18 cellular contexts compared by ENCODE assay signal in the genomic region with DNA sequence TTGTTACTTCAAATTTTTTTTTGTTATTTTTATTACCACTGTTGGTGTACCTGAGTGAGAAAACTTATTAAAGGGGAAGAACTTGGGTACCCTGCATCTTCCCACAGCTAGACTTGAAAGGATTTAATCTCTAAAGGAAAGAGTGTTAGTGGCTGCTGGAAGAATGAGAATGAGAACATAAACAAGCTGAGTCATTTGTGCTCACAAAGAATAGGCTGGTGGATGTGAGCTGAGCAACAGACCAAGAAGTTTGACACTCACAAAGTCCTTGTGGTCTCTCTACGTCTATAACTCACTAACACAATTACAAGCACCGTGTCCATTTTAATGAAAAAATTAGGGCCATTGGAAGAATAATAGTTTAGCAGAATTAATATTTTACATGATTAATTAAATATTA.
"Had no signal": no experiment of that assay in that cellular context is flagged by ENCODE, and none has a peak within 500 bp of the region (broad histone marks: within the 10 kb centered on the region; RNA-seq: fewer than 3 reads in every experiment).

No MANE protein-coding gene starts in this region.

- H3K27ac ChIP-seq: foreskin keratinocyte, parathyroid adenoma, prostate gland, right lobe of liver, tibial artery, upper lobe of left lung, uterus had no signal

- FAIRE-seq: colon, kidney had no signal

- H2AFZ ChIP-seq: parathyroid adenoma had no signal

- H3K9ac ChIP-seq: parathyroid adenoma had no signal

- H3K4me3 ChIP-seq: mucosa of descending colon, prostate gland, right lobe of liver, tibial artery, upper lobe of left lung, uterus had no signal

- H3K9me3 ChIP-seq: prostate gland, right lobe of liver, tibial artery, upper lobe of left lung, uterus had no signal

- H3K27me3 ChIP-seq: foreskin keratinocyte, right lobe of liver, tibial artery, upper lobe of left lung, uterus had no signal

- H3K36me3 ChIP-seq: prostate gland, right lobe of liver, tibial artery, upper lobe of left lung, uterus had no signal

- H3K4me1 ChIP-seq: foreskin keratinocyte, parathyroid adenoma, prostate gland, right lobe of liver, tibial artery, upper lobe of left lung, uterus had no signal

- ATAC-seq: effector memory CD8-positive, alpha-beta T cell; foreskin keratinocyte; left lobe of liver; mucosa of descending colon; naive thymus-derived CD8-positive, alpha-beta T cell; right lobe of liver; stimulated activated memory B cell treated with anti-CD40 and anti-IgM and Interleukin-4, amounts not matched to agents 10 μg/mL and 1 μg/mL and 100 μg/mL, for 72 hours had no signal

- DNase-seq: effector memory CD8-positive, alpha-beta T cell; foreskin keratinocyte; kidney; mammary epithelial cell; mucosa of descending colon; naive thymus-derived CD8-positive, alpha-beta T cell; occipital lobe; retina; right lobe of liver; stimulated activated CD4-positive, alpha-beta T cell treated with anti-CD3 and anti-CD28 coated beads, Interleukin-4, amount 100 ng/mL, for 1 hour; tibial artery; upper lobe of left lung; uterus had no signal

- H3K79me2 ChIP-seq: parathyroid adenoma had no signal
